Comparison of ENCODE assay signal across 6 cellular contexts in the genomic region with DNA sequence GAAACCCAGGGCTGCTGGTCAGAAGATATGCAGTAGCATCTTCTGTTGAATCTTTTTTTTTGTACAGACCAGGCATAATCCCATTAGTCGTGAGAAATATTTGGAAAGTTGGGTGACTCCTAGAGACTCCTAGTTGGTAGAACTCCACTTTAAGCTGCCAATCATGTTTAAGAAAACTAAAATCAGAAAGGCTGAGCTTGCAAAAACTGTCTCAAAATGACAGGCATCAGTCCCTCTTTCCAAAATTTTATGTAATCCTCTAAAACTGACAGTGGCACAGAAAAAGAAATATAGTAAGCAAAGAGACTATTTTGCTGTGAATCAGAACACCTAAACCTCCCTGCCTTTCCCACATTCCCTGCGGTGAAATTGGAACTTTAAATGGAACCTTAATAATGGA.
"Had no signal": no experiment of that assay in that cellular context is flagged by ENCODE, and none has a peak within 500 bp of the region (broad histone marks: within the 10 kb centered on the region; RNA-seq: fewer than 3 reads in every experiment).

No MANE protein-coding gene starts in this region.

- H3K9ac ChIP-seq: KMS-11 had no signal

- H3K4me2 ChIP-seq: KMS-11 had no signal

- FAIRE-seq: HTR-8/SVneo had no signal

- H3K27ac ChIP-seq: HL-60, KMS-11 had no signal

- DNase-seq: Karpas-422, KBM-7, KG1 had no signal
